ENCODE assay signal across 1 cellular context in genomic region chr16:69754469-69755310, GRCh38.
TF ChIP-seq lines count a peak whose summit lies in the region.

TSS of gene NOB1 (minus strand) at chr16:69754926. CDS start at chr16:69754910, 16 bp downstream.

TF ChIP-seq in HepG2, 621 proteins besides CTCF, POLR2A, EP300 and RAD21 (continued from another document and continues in another):
- TF ChIP-seq ETV6 (CRISPR knock-in tag; conservative IDR thresholded peaks at IDR 0.05), result peak; percentile 70; the same call in 1 of the 2 replicates
- 0 out of 2 replicates have a peak, but pooled peaks have one; percentile 68 for TF ChIP-seq ZFP36L2 (CRISPR knock-in tag; IDR thresholded peaks at IDR 0.05)
- TF ChIP-seq, protein P1, sequence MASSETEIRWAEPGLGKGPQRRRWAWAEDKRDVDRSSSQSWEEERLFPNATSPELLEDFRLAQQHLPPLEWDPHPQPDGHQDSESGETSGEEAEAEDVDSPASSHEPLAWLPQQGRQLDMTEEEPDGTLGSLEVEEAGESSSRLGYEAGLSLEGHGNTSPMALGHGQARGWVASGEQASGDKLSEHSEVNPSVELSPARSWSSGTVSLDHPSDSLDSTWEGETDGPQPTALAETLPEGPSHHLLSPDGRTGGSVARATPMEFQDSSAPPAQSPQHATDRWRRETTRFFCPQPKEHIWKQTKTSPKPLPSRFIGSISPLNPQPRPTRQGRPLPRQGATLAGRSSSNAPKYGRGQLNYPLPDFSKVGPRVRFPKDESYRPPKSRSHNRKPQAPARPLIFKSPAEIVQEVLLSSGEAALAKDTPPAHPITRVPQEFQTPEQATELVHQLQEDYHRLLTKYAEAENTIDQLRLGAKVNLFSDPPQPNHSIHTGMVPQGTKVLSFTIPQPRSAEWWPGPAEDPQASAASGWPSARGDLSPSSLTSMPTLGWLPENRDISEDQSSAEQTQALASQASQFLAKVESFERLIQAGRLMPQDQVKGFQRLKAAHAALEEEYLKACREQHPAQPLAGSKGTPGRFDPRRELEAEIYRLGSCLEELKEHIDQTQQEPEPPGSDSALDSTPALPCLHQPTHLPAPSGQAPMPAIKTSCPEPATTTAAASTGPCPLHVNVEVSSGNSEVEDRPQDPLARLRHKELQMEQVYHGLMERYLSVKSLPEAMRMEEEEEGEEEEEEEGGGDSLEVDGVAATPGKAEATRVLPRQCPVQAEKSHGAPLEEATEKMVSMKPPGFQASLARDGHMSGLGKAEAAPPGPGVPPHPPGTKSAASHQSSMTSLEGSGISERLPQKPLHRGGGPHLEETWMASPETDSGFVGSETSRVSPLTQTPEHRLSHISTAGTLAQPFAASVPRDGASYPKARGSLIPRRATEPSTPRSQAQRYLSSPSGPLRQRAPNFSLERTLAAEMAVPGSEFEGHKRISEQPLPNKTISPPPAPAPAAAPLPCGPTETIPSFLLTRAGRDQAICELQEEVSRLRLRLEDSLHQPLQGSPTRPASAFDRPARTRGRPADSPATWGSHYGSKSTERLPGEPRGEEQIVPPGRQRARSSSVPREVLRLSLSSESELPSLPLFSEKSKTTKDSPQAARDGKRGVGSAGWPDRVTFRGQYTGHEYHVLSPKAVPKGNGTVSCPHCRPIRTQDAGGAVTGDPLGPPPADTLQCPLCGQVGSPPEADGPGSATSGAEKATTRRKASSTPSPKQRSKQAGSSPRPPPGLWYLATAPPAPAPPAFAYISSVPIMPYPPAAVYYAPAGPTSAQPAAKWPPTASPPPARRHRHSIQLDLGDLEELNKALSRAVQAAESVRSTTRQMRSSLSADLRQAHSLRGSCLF (CRISPR knock-in tag; IDR thresholded peaks at IDR 0.05; ENCODE audit: borderline replicate concordance), result peak; percentile 6; the same call in 1 of the 2 replicates
- TF ChIP-seq, protein P2, sequence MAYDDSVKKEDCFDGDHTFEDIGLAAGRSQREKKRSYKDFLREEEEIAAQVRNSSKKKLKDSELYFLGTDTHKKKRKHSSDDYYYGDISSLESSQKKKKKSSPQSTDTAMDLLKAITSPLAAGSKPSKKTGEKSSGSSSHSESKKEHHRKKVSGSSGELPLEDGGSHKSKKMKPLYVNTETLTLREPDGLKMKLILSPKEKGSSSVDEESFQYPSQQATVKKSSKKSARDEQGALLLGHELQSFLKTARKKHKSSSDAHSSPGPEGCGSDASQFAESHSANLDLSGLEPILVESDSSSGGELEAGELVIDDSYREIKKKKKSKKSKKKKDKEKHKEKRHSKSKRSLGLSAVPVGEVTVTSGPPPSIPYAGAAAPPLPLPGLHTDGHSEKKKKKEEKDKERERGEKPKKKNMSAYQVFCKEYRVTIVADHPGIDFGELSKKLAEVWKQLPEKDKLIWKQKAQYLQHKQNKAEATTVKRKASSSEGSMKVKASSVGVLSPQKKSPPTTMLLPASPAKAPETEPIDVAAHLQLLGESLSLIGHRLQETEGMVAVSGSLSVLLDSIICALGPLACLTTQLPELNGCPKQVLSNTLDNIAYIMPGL (CRISPR knock-in tag; IDR thresholded peaks at IDR 0.05; ENCODE audit: borderline replicate concordance in 1 of 2, low read depth in 1 of 2), result peak; percentile 96 to 98
- TF ChIP-seq SMAD9 (CRISPR knock-in tag; IDR thresholded peaks at IDR 0.05), result peak; percentile 85; the same call in 1 of the 2 replicates
- TF ChIP-seq SIN3A (IDR thresholded peaks at IDR 0.05; ENCODE audit: borderline replicate concordance, low read depth, low read length), result peak; percentile 78; the same call in 1 of the 2 replicates
- no peak for TF ChIP-seq NBN (conservative IDR thresholded peaks at IDR 0.05)
- TF ChIP-seq MEIS1 (CRISPR knock-in tag; IDR thresholded peaks at IDR 0.05; ENCODE audit: borderline replicate concordance), result peak; percentile 84
- peak; percentile 57; the same call in 1 of the 2 replicates for TF ChIP-seq ZNF264 (CRISPR knock-in tag; IDR thresholded peaks at IDR 0.05)
- TF ChIP-seq JARID2 (CRISPR knock-in tag; IDR thresholded peaks at IDR 0.05; ENCODE audit: insufficient replicate concordance), result no peak
- peak; percentile 70; the same call in 1 of the 2 replicates for TF ChIP-seq ZNF503 (CRISPR knock-in tag; IDR thresholded peaks at IDR 0.05)
- TF ChIP-seq, protein P3, sequence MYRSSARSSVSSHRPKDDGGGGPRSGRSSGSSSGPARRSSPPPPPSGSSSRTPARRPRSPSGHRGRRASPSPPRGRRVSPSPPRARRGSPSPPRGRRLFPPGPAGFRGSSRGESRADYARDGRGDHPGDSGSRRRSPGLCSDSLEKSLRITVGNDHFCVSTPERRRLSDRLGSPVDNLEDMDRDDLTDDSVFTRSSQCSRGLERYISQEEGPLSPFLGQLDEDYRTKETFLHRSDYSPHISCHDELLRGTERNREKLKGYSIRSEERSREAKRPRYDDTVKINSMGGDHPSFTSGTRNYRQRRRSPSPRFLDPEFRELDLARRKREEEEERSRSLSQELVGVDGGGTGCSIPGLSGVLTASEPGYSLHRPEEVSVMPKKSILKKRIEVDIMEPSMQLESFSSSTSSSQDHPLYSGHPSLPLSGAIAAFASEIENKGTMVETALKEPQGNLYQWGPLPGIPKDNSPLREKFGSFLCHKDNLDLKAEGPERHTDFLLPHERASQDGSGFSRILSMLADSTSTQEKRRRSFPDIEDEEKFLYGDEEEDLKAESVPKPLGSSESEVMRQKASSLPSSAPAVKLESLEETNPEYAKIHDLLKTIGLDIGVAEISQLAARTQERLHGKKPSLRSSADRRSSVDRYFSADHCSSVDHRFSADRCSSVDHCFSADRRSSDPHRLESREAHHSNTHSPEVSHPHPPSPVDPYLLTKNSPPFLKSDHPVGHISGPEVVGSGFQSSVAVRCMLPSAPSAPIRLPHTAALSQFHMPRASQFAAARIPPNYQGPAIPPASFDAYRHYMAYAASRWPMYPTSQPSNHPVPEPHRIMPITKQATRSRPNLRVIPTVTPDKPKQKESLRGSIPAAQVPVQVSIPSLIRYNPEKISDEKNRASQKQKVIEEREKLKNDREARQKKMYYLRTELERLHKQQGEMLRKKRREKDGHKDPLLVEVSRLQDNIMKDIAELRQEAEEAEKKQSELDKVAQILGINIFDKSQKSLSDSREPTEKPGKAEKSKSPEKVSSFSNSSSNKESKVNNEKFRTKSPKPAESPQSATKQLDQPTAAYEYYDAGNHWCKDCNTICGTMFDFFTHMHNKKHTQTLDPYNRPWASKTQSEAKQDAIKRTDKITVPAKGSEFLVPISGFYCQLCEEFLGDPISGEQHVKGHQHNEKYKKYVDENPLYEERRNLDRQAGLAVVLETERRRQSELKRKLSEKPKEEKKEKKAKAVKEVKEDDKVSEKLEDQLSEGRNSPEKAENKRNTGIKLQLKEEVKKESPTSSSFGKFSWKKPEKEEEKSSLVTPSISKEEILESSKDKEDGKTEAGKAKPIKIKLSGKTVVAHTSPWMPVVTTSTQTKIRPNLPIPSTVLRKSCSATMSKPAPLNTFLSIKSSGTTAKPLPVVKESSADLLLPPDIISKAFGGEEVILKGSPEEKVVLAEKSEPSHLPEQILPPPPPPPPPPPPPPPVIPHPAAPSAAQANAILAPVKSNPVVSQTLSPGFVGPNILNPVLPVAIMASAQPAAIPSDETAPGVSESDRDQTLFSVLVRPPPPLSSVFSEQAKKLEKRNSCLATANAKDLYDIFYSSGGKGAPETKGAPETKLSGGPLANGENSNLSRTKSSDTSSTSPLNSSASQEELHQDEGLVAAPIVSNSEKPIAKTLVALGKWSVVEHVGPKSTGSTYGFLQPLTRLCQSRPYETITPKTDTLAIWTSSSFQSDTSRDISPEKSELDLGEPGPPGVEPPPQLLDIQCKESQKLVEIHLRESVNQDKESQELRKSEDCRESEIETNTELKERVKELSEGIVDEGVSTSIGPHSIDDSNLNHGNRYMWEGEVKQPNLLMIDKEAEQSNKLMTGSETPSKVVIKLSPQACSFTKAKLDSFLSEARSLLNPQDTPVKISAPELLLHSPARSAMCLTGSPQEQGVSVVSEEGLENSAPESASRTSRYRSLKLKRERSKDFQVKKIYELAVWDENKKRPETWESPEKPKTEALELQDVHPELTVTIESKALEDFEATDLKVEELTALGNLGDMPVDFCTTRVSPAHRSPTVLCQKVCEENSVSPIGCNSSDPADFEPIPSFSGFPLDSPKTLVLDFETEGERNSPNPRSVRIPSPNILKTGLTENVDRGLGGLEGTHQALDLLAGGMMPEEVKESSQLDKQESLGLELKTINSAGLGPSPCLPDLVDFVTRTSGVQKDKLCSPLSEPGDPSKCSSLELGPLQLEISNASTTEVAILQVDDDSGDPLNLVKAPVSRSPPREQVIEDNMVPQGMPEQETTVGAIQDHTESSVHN (CRISPR knock-in tag; IDR thresholded peaks at IDR 0.05), result peak; percentile 91; the same call in 1 of the 2 replicates
- 0 out of 2 replicates have a peak, but pooled peaks have one; percentile 39 for TF ChIP-seq TSC22D2 (CRISPR knock-in tag; IDR thresholded peaks at IDR 0.05; ENCODE audit: borderline replicate concordance)
- TF ChIP-seq ZNF883 (CRISPR knock-in tag; IDR thresholded peaks at IDR 0.05; ENCODE audit: not compliant biosample characterization), result peak; percentile 98
- no peak for TF ChIP-seq ATRX (CRISPR knock-in tag; IDR thresholded peaks at IDR 0.05; ENCODE audit: borderline replicate concordance)
- no peak for TF ChIP-seq SYNCRIP (IDR thresholded peaks at IDR 0.05; ENCODE audit: insufficient read depth, low read depth, low read length)
- no peak; the same call in 1 of the 2 replicates for TF ChIP-seq ZFYVE20 (CRISPR knock-in tag; IDR thresholded peaks at IDR 0.05; ENCODE audit: borderline replicate concordance, low read depth)
- peak; percentile 85 for TF ChIP-seq KDM5A (IDR thresholded peaks at IDR 0.05; ENCODE audit: borderline replicate concordance, low read length)
- no peak for TF ChIP-seq RFX1 (IDR thresholded peaks at IDR 0.05)
- 0 out of 2 replicates have a peak, but pooled peaks have one; percentile 75 for TF ChIP-seq SSRP1 (CRISPR knock-in tag; IDR thresholded peaks at IDR 0.05)
- peak; percentile 96; the same call in 1 of the 2 replicates for TF ChIP-seq ZFP36L1 (CRISPR knock-in tag; IDR thresholded peaks at IDR 0.05)
- TF ChIP-seq ZSCAN25 (CRISPR knock-in tag; IDR thresholded peaks at IDR 0.05), result peak; percentile 92
- TF ChIP-seq, protein P4, sequence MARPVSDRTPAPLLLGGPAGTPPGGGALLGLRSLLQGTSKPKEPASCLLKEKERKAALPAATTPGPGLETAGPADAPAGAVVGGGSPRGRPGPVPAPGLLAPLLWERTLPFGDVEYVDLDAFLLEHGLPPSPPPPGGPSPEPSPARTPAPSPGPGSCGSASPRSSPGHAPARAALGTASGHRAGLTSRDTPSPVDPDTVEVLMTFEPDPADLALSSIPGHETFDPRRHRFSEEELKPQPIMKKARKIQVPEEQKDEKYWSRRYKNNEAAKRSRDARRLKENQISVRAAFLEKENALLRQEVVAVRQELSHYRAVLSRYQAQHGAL (CRISPR knock-in tag; IDR thresholded peaks at IDR 0.05; ENCODE audit: not compliant biosample characterization), result no peak
- peak; percentile 22; the same call in 1 of the 2 replicates for TF ChIP-seq GLMP (CRISPR knock-in tag; IDR thresholded peaks at IDR 0.05; ENCODE audit: borderline replicate concordance)
- peak; percentile 77; the same call in 1 of the 2 replicates for TF ChIP-seq PITX1 (CRISPR knock-in tag; IDR thresholded peaks at IDR 0.05)
- TF ChIP-seq HOXA7 (CRISPR knock-in tag; IDR thresholded peaks at IDR 0.05), result no peak
- peak; percentile 76 for TF ChIP-seq GFI1 (CRISPR knock-in tag; IDR thresholded peaks at IDR 0.05; ENCODE audit: borderline replicate concordance)
- peak; percentile 92 for TF ChIP-seq ARID2 (CRISPR knock-in tag; IDR thresholded peaks at IDR 0.05; ENCODE audit: borderline replicate concordance)
- TF ChIP-seq ZNF205 (CRISPR knock-in tag; IDR thresholded peaks at IDR 0.05), result peak; percentile 64; the same call in 1 of the 2 replicates
- TF ChIP-seq ZMYM3 (CRISPR knock-in tag; IDR thresholded peaks at IDR 0.05), result peak; percentile 78; the same call in 1 of the 2 replicates
- peak; percentile 79; the same call in 1 of the 2 replicates for TF ChIP-seq ISL2 (CRISPR knock-in tag; IDR thresholded peaks at IDR 0.05)
- no peak for TF ChIP-seq NCOA5 (CRISPR knock-in tag; IDR thresholded peaks at IDR 0.05)
- TF ChIP-seq HBP1 (CRISPR knock-in tag; IDR thresholded peaks at IDR 0.05; ENCODE audit: low read depth), result no peak; the same call in none of the 2 replicates
- peak; percentile 71; the same call in 1 of the 2 replicates for TF ChIP-seq REXO4 (CRISPR knock-in tag; IDR thresholded peaks at IDR 0.05; ENCODE audit: borderline replicate concordance)
- peak; percentile 74; the same call in 1 of the 2 replicates for TF ChIP-seq ZBTB7B (CRISPR knock-in tag; IDR thresholded peaks at IDR 0.05)
